In genomic region chrX:130523460-130524394, GRCh38 we compare ENCODE assay signal across 8 cellular contexts.
DNase-seq lines count a peak whose midpoint lies in the region; ATAC-seq and TF ChIP-seq lines count a peak whose summit lies in the region.

No MANE protein-coding gene starts in this region.

- no peak overlapping the region for H2AK5ac ChIP-seq in mesenchymal stem cell (ENCODE audit: low read length, severe bottlenecking)

- WGBS in mesenchymal stem cell = 55% methylated on average over 28 of the region's 42 CpGs

- H3K9me3 ChIP-seq in mesenchymal stem cell (ENCODE audit: control insufficient read depth, low read length) (no peaks in the 10 kb centered on the region), upper lobe of right lung (no peaks in the 10 kb centered on the region)

- H3K27ac ChIP-seq in dorsolateral prefrontal cortex = peak overlapping the region in 3 of 59 donors; percentile 2 to 16 (median 5)
- H3K27ac ChIP-seq in mesenchymal stem cell (ENCODE audit: low read length, poor library complexity, severe bottlenecking) = no peak overlapping the region
- no peak overlapping the region for H3K27ac ChIP-seq in upper lobe of right lung

- DNase-seq in GM13976 (ENCODE audit: low spot score) (peak; percentile 25), NCI-H524 treated with DMSO at 0.1 percent for 48 hours (lab: John Stamatoyannopoulos, UW) (peak; percentile 31), dorsolateral prefrontal cortex (peak in 7 of 10 donors; percentile 24 to 70 (median 52)), mesenchymal stem cell (peak; percentile 28), upper lobe of right lung (no peak), GF-D8 (lab: John Stamatoyannopoulos, UW) (no peak)

- no peak overlapping the region for H3K23ac ChIP-seq in mesenchymal stem cell (ENCODE audit: low read length in 2 of 2)

- H3K4me3 ChIP-seq in dorsolateral prefrontal cortex = peak overlapping the region; percentile 15 to 71 (median 56)
- H3K4me3 ChIP-seq in mesenchymal stem cell (ENCODE audit: insufficient read depth in 1 of 2, low read depth in 1 of 2, low read length in 2 of 2) = peak overlapping the region in 1 of 2 experiments; percentile 80
- peak overlapping the region; percentile 25 for H3K4me3 ChIP-seq in upper lobe of right lung

- ATAC-seq in upper lobe of right lung (peak; percentile 60), HG02763 (IDR thresholded peaks at IDR 0.05; ENCODE audit: unreplicated experiment) (no peak), HG03139 (IDR thresholded peaks at IDR 0.05; ENCODE audit: unreplicated experiment) (no peak)

- no peak overlapping the region for H2BK5ac ChIP-seq in mesenchymal stem cell (ENCODE audit: low read depth, low read length, poor library complexity, severe bottlenecking)

- no peak overlapping the region for H3K4me2 ChIP-seq in mesenchymal stem cell (ENCODE audit: low read length, poor library complexity, severe bottlenecking)

- TF ChIP-seq CTCF in GM13976 (IDR thresholded peaks at IDR 0.05; ENCODE audit: borderline replicate concordance, control extremely low read depth, extremely low read depth, insufficient read depth, missing control alignments) (no peak), dorsolateral prefrontal cortex (IDR thresholded peaks at IDR 0.05 in 54 of 56, conservative IDR thresholded peaks at IDR 0.05 in 2 of 56; ENCODE audit: low read depth in 1 of 56, partially characterized antibody in 56 of 56) (no peak), upper lobe of right lung (IDR thresholded peaks at IDR 0.05) (no peak)

- peaks cover 0 to 8% (median 0%) of the 10 kb centered on the region in 45 donors for H3K27me3 ChIP-seq in dorsolateral prefrontal cortex
- peaks cover 0 to 4% of the 10 kb centered on the region in 2 experiments for H3K27me3 ChIP-seq in mesenchymal stem cell (ENCODE audit: control insufficient read depth in 1 of 2, insufficient read depth in 1 of 2, low read length in 2 of 2)
- no peaks in the 10 kb centered on the region for H3K27me3 ChIP-seq in upper lobe of right lung

- no peak overlapping the region for H2BK12ac ChIP-seq in mesenchymal stem cell (ENCODE audit: low read length in 2 of 2)

- H4K91ac ChIP-seq in mesenchymal stem cell (ENCODE audit: low read length) = no peak overlapping the region

- H3K36me3 ChIP-seq in mesenchymal stem cell (ENCODE audit: control insufficient read depth in 1 of 2, insufficient read depth in 2 of 2, low read depth in 1 of 2, low read length in 2 of 2) (no peaks in the 10 kb centered on the region), upper lobe of right lung (no peaks in the 10 kb centered on the region)

- H2AFZ ChIP-seq in mesenchymal stem cell (ENCODE audit: low read depth, low read length) = no peak overlapping the region

- no peak overlapping the region for H2BK15ac ChIP-seq in mesenchymal stem cell (ENCODE audit: low read depth, poor library complexity, severe bottlenecking)

- H3K4ac ChIP-seq in mesenchymal stem cell (ENCODE audit: low read depth in 1 of 2, low read length in 2 of 2) = no peak overlapping the region

- no peak overlapping the region for H3K14ac ChIP-seq in mesenchymal stem cell (ENCODE audit: low read length in 2 of 2)

- no peak overlapping the region for H4K8ac ChIP-seq in mesenchymal stem cell (ENCODE audit: low read length)

- H3K79me1 ChIP-seq in mesenchymal stem cell (replicated peaks; ENCODE audit: low read length, poor library complexity, severe bottlenecking) = no peaks in the 10 kb centered on the region

- peak overlapping the region in 1 of 2 experiments; percentile 34 for H3K18ac ChIP-seq in mesenchymal stem cell (ENCODE audit: low read depth in 1 of 2, low read length in 2 of 2)

- no peak overlapping the region for H2BK120ac ChIP-seq in mesenchymal stem cell (ENCODE audit: low read depth, low read length)

- H3K4me1 ChIP-seq in mesenchymal stem cell (ENCODE audit: control insufficient read depth, insufficient read depth, low read depth, low read length) = no peaks in the 10 kb centered on the region
- H3K4me1 ChIP-seq in upper lobe of right lung = no peaks in the 10 kb centered on the region

- peak overlapping the region; percentile 61 for H3K9ac ChIP-seq in mesenchymal stem cell (ENCODE audit: low read length)

- in situ Hi-C loops in GM13976 (cut with MboI; ENCODE audit: low sequenced_read_pairs, unreplicated experiment) = no loop called here

- intact Hi-C loops in dorsolateral prefrontal cortex (cut with DNase I) (no loop called here), upper lobe of right lung (cut with DNase I) (no loop called here)

Comparison
In these comparisons a context has a peak if more than half of its experiments do, and no peak if none do; other contexts are left out.
1. DNase-seq: peak in GM13976 (single experiment), NCI-H524 treated with DMSO at 0.1 percent for 48 hours (single experiment), dorsolateral prefrontal cortex (7 of 10) and mesenchymal stem cell (single experiment); none in upper lobe of right lung (single experiment) and GF-D8 (single experiment).